In genomic region chr1:248914982-248915381, GRCh38 we compare ENCODE assay signal across 27 cellular contexts. TPM values are rescaled to one million over a fixed set of nuclear protein-coding genes. Genes with fewer than 3 reads are reported as not detected.
A peak's percentile ranks its signal among the peaks of the same experiment; 100 is the strongest.
DNase-seq lines count a peak whose midpoint lies in the region; ATAC-seq and TF ChIP-seq lines count a peak whose summit lies in the region.
"Had no signal": no experiment of that assay in that cellular context is flagged by ENCODE, and none has a peak within 500 bp of the region (broad histone marks: within the 10 kb centered on the region; RNA-seq: fewer than 3 reads in every experiment).

No MANE protein-coding gene starts in this region.

- no peak overlapping the region for H3K4me3 Mint-ChIP-seq in activated B cell treated with CpG ODN at 0.5 μM for 24 hours
- no peak overlapping the region for H3K4me3 Mint-ChIP-seq in nephron progenitor cell
- H3K4me3 Mint-ChIP-seq: CD8-positive, alpha-beta T cell; dendritic cell treated with granulocyte-macrophage colony-stimulating factor and Interleukin-4, amounts not matched to agents 40 ng/mL and 50 ng/mL, for 4 days; naive thymus-derived CD4-positive, alpha-beta T cell; T-cell had no signal

- H3K36me3 Mint-ChIP-seq in activated B cell treated with CpG ODN at 0.5 μM for 24 hours (ENCODE audit: low read depth) (peaks cover 73% of the 10 kb centered on the region), nephron progenitor cell (ENCODE audit: low read depth) (peaks cover 79% of the 10 kb centered on the region)

- H3K27ac Mint-ChIP-seq in activated B cell treated with CpG ODN at 0.5 μM for 24 hours, result peak overlapping the region; percentile 1
- peak overlapping the region; percentile 79 for H3K27ac Mint-ChIP-seq in nephron progenitor cell
- H3K27ac Mint-ChIP-seq: CD8-positive, alpha-beta T cell; dendritic cell treated with granulocyte-macrophage colony-stimulating factor and Interleukin-4, amounts not matched to agents 40 ng/mL and 50 ng/mL, for 4 days; progenitor cell of endocrine pancreas; T-cell had no signal

- TF ChIP-seq CTCF in activated B cell treated with CpG ODN at 0.5 μM for 24 hours (IDR thresholded peaks at IDR 0.05) (no peak), nephron progenitor cell (IDR thresholded peaks at IDR 0.05) (no peak)

- intact Hi-C loops in activated B cell treated with CpG ODN at 0.5 μM for 24 hours (cut with micrococcal nuclease), result no loop called here

- ATAC-seq in activated B cell treated with CpG ODN at 0.5 μM for 24 hours (ENCODE audit: low read depth), result no peak
- ATAC-seq in GM18867 (IDR thresholded peaks at IDR 0.05; ENCODE audit: unreplicated experiment), result no peak
- ATAC-seq: A549; CD8-positive, alpha-beta T cell; naive thymus-derived CD4-positive, alpha-beta T cell; sciatic nerve; T-cell had no signal

- H3K4me1 Mint-ChIP-seq in activated B cell treated with CpG ODN at 0.5 μM for 24 hours, result peaks cover 19% of the 10 kb centered on the region
- H3K4me1 Mint-ChIP-seq in nephron progenitor cell, result no peaks in the 10 kb centered on the region

- POLR2A ChIA-PET in activated B cell treated with CpG ODN at 0.5 μM for 24 hours (lab: Charles Lee), result no interaction called here

- H3K27me3 Mint-ChIP-seq in activated B cell treated with CpG ODN at 0.5 μM for 24 hours (no peaks in the 10 kb centered on the region), nephron progenitor cell (ENCODE audit: low read depth, poor library complexity) (no peaks in the 10 kb centered on the region)
- H3K27me3 Mint-ChIP-seq: dendritic cell treated with granulocyte-macrophage colony-stimulating factor and Interleukin-4, amounts not matched to agents 40 ng/mL and 50 ng/mL, for 4 days; naive thymus-derived CD4-positive, alpha-beta T cell; progenitor cell of endocrine pancreas; T-cell had no signal

- CTCF ChIA-PET in activated B cell treated with CpG ODN at 0.5 μM for 24 hours (lab: Charles Lee), result interaction anchor here (0.6 kb wide), 2 partner anchors 10 to 292 kb away, joined by 3 read pairs; no protein-coding TSS in a partner anchor

- DNase-seq in NCI-H748 (lab: John Stamatoyannopoulos, UW; ENCODE audit: unreplicated experiment) (peak; percentile 6), NCI-H748 treated with DMSO at 0.1 percent for 48 hours (lab: John Stamatoyannopoulos, UW) (no peak), NCI-H2029 treated with DMSO at 0.1 percent for 48 hours (lab: John Stamatoyannopoulos, UW) (peak; percentile 75), activated B cell treated with CpG ODN at 0.5 μM for 24 hours (no peak), nephron progenitor cell (no peak), medulla oblongata (ENCODE audit: extremely low spot score) (no peak)
- DNase-seq in activated T-cell treated with anti-CD3 and anti-CD28 coated beads, Interleukin-2, amount 50 U/mL, for 1 hour, result no peak
- DNase-seq: activated CD4-positive, alpha-beta T cell treated with anti-CD3 and anti-CD28 coated beads, Interleukin-2, amount 50 U/mL, for 1 hour; activated CD4-positive, CD25-positive, alpha-beta regulatory T cell; activated T-cell treated with anti-CD3 and anti-CD28 coated beads, Interleukin-2, amount 50 U/mL, for 48 hours; adrenal gland; CD8-positive, alpha-beta T cell; EL; foreskin fibroblast; head of caudate nucleus; midbrain; naive thymus-derived CD4-positive, alpha-beta T cell; NCI-H1105 treated with DMSO at 0.1 percent for 48 hours; NCI-H526 treated with DMSO at 0.1 percent for 48 hours; T-cell; thyroid gland; uterus had no signal

- H3K9me3 Mint-ChIP-seq in activated B cell treated with CpG ODN at 0.5 μM for 24 hours (no peaks in the 10 kb centered on the region), nephron progenitor cell (peaks cover 19% of the 10 kb centered on the region)
- H3K9me3 Mint-ChIP-seq: CD8-positive, alpha-beta T cell; dendritic cell treated with granulocyte-macrophage colony-stimulating factor and Interleukin-4, amounts not matched to agents 40 ng/mL and 50 ng/mL, for 4 days; naive thymus-derived CD4-positive, alpha-beta T cell; T-cell had no signal

RNA-seq across cellular contexts. Expression of gene PGBD2, which starts 8.9 kb away (rescaled TPM):
- 12.3 and 13.4 TPM in 2 replicates for total RNA-seq in activated B cell treated with CpG ODN at 0.5 μM for 24 hours

RNA-seq across cellular contexts. Expression of gene ZNF692, which starts 56.1 kb away (rescaled TPM):
- 36.4 and 40.3 TPM in 2 replicates for total RNA-seq in activated B cell treated with CpG ODN at 0.5 μM for 24 hours

Comparison
In these comparisons a context has a peak if more than half of its experiments do, and no peak if none do; other contexts are left out.
1. DNase-seq: peak in NCI-H748 (single experiment) and NCI-H2029 treated with DMSO at 0.1 percent for 48 hours (single experiment); none in NCI-H748 treated with DMSO at 0.1 percent for 48 hours (single experiment), activated B cell treated with CpG ODN at 0.5 μM for 24 hours (single experiment), nephron progenitor cell (single experiment), medulla oblongata (single experiment) and activated T-cell treated with anti-CD3 and anti-CD28 coated beads, Interleukin-2, amount 50 U/mL, for 1 hour (single experiment).